10 cellular contexts compared by ENCODE assay signal in the genomic region with DNA sequence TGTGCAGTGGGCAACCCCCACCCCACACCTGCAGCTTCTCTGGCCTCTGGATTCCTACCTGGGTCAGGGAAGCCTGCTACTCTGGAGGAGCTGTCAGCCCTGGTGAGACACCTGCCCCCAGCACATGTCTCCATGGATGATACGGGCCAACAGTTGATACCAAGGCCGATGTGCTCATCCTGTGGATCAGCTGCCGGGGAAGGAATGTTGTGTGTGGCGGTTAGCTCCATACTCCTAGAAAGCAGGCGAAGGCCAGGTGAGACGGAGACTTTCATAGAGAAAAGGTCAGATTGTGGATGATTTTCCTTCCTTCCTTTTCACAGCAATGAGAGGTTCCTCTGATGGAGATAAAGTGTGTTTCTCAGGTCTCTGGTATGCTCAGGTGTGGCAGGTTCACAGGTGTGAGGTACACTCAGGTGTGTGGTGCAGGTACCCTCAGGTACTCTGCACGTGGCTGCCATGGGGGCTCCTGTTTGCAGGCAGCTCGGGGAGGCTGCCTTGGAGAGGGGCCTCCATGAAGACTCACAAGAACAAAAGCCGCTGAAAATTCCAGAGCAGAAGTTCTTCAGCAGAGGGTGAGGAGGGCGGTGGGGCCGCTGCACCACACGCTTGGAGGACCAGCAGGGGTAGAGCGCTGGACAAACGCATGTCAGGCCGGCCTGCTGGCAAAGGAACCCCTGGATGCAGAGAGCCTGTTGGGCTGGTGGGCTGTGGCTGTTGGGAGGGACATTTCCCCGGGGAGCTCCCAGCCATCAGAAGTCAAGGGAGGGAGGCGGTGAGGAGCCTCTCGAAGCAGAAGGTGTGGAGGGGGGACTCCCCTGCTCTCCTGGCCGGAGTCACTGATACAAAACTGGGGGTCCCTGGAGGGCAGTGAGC. TPM values are rescaled to one million over a fixed set of nuclear protein-coding genes. Genes with fewer than 3 reads are reported as not detected.
A peak's percentile ranks its signal among the peaks of the same experiment; 100 is the strongest.
DNase-seq lines count a peak whose midpoint lies in the region; ATAC-seq and TF ChIP-seq lines count a peak whose summit lies in the region.
"Had no signal": no experiment of that assay in that cellular context is flagged by ENCODE, and none has a peak within 500 bp of the region (broad histone marks: within the 10 kb centered on the region; RNA-seq: fewer than 3 reads in every experiment).

No MANE protein-coding gene starts in this region.

- no peak overlapping the region for H4K8ac ChIP-seq in IMR-90 (ENCODE audit: low read depth in 2 of 2, low read length in 2 of 2)

- H3K4me1 Mint-ChIP-seq in stimulated activated naive B cell treated with anti-CD40 and anti-IgM and Interleukin-4, amounts not matched to agents 10 μg/mL and 1 μg/mL and 100 μg/mL, for 72 hours, result peaks cover 36 to 52% of the 10 kb centered on the region in 2 donors

- no peak overlapping the region for H4K91ac ChIP-seq in IMR-90 (ENCODE audit: insufficient read depth, low read depth, low read length)

- H3K27ac ChIP-seq in HEK293 (ENCODE audit: extremely low read depth, low read depth, low read length) (no peak overlapping the region), IMR-90 (ENCODE audit: insufficient read depth, low read length) (no peak overlapping the region)

- peak overlapping the region; percentile 68 for H2AFZ ChIP-seq in IMR-90 (replicated peaks; ENCODE audit: low read length, poor library complexity)
- H2AFZ ChIP-seq: GM23338 had no signal

- H2AK9ac ChIP-seq in IMR-90 (replicated peaks; ENCODE audit: low read depth, low read length, poor library complexity), result peak overlapping the region; percentile 95

- H3K4ac ChIP-seq in IMR-90 (ENCODE audit: low read depth, low read length), result no peak overlapping the region

- H3K4me3 ChIP-seq in HEK293 (ENCODE audit: low read depth, low read length) (no peak overlapping the region), IMR-90 (ENCODE audit: insufficient read depth, low read depth, low read length) (no peak overlapping the region)
- H3K4me3 ChIP-seq: GM23338, K562 had no signal

- TF ChIP-seq CTCF in HEK293 (tag by site-specific recombination; IDR thresholded peaks at IDR 0.05) (no peak), IMR-90 (conservative IDR thresholded peaks at IDR 0.05; ENCODE audit: low read depth, low read length) (no peak)

- H4K20me1 ChIP-seq in IMR-90 (ENCODE audit: insufficient read depth, low read length), result peaks cover 45% of the 10 kb centered on the region

- dilution Hi-C loops in IMR-90 (cut with HindIII; ENCODE audit: low sequenced_read_pairs, unreplicated experiment), result no loop called here

- peaks cover 9% of the 10 kb centered on the region for H3K4me1 ChIP-seq in HEK293 (ENCODE audit: control insufficient read depth, insufficient read depth, low read length)
- peaks cover 14% of the 10 kb centered on the region for H3K4me1 ChIP-seq in IMR-90 (ENCODE audit: control insufficient read depth, insufficient read depth, low read length)

- no peak overlapping the region for H2BK20ac ChIP-seq in IMR-90 (ENCODE audit: low read depth, low read length)

- peaks cover under 1 to 66% of the 10 kb centered on the region in 2 experiments; a peak in 3 of 4 replicates for H3K79me1 ChIP-seq in IMR-90 (ENCODE audit: low read depth in 1 of 2, low read length in 2 of 2)

- no peak overlapping the region for H3K4me2 ChIP-seq in IMR-90 (ENCODE audit: low read depth, low read length)
- H3K4me2 ChIP-seq: GM23338 had no signal

- peak overlapping the region; percentile 88 for H3K27ac Mint-ChIP-seq in stimulated activated naive B cell treated with anti-CD40 and anti-IgM and Interleukin-4, amounts not matched to agents 10 μg/mL and 1 μg/mL and 100 μg/mL, for 72 hours
- H3K27ac Mint-ChIP-seq: activated T-cell treated with anti-CD3 and anti-CD28 coated beads, Interleukin-2, amount 50 U/mL, for 72 hours; GM23338 had no signal

- no peaks in the 10 kb centered on the region for H3K9me3 Mint-ChIP-seq in stimulated activated naive B cell treated with anti-CD40 and anti-IgM and Interleukin-4, amounts not matched to agents 10 μg/mL and 1 μg/mL and 100 μg/mL, for 72 hours
- H3K9me3 Mint-ChIP-seq: activated T-cell treated with anti-CD3 and anti-CD28 coated beads, Interleukin-2, amount 50 U/mL, for 72 hours; GM23338 had no signal

- H2BK15ac ChIP-seq in IMR-90 (ENCODE audit: low read depth, low read length), result no peak overlapping the region

- H3K9ac ChIP-seq in IMR-90 (ENCODE audit: low read depth, low read length), result no peak overlapping the region

- ATAC-seq in GM19023 (IDR thresholded peaks at IDR 0.05; ENCODE audit: unreplicated experiment), result peak; percentile 13
- no peak for ATAC-seq in IMR-90 (ENCODE audit: low read depth)
- peak; percentile 8 to 33 for ATAC-seq in stimulated activated naive B cell treated with anti-CD40 and anti-IgM and Interleukin-4, amounts not matched to agents 10 μg/mL and 1 μg/mL and 100 μg/mL, for 72 hours (replicated peaks)

- in situ Hi-C loops in IMR-90 (cut with MboI; ENCODE audit: low sequenced_read_pairs), result no loop called here

- TF ChIP-seq RAD21 in IMR-90 (IDR thresholded peaks at IDR 0.05; ENCODE audit: low read length), result no peak

- no peak overlapping the region for H4K5ac ChIP-seq in IMR-90 (ENCODE audit: low read depth, low read length)

- H3K36me3 ChIP-seq in HEK293 (ENCODE audit: control insufficient read depth in 2 of 2, insufficient read depth in 1 of 2, low read length in 2 of 2) (peaks cover 0 to 21% of the 10 kb centered on the region in 2 experiments; a peak in 2 of 3 replicates), IMR-90 (ENCODE audit: control insufficient read depth, insufficient read depth, low read length) (peaks cover 30% of the 10 kb centered on the region)

- peaks cover 3% of the 10 kb centered on the region; the same call in 1 of the 2 replicates for H3K9me1 ChIP-seq in IMR-90 (ENCODE audit: insufficient read depth, low read length)

- 87% methylated on average over 11 of the region's 19 CpGs; no CpG with 5 or more reads in 1 of the 2 experiments for WGBS in IMR-90 (ENCODE audit: extremely low coverage in 2 of 2, insufficient read length in 1 of 2), 2 experiments

- H2BK5ac ChIP-seq in IMR-90 (ENCODE audit: low read depth, low read length, poor library complexity, severe bottlenecking), result no peak overlapping the region

- POLR2A ChIA-PET in HEK293 (lab: Yijun Ruan, JAX), result interaction anchor here (1.1 to 2.4 kb wide), 9 partner anchors 28 to 156 kb away, joined by 3 to 12 read pairs (median 4); a partner anchor contains a TSS
- POLR2A ChIA-PET in IMR-90 (lab: Charles Lee; ENCODE audit: unreplicated experiment), result no interaction called here

- peak overlapping the region; percentile 43; the same call in 1 of the 2 replicates for H2AK5ac ChIP-seq in IMR-90 (ENCODE audit: low read depth, low read length)

- H3K9me3 ChIP-seq in HEK293 (ENCODE audit: control insufficient read depth, insufficient read depth, low read depth, low read length), result no peaks in the 10 kb centered on the region
- H3K9me3 ChIP-seq in IMR-90 (ENCODE audit: control insufficient read depth, insufficient read depth, low read length), result no peaks in the 10 kb centered on the region

- CTCF ChIA-PET in HEK293 (lab: Yijun Ruan, JAX), result interaction anchor here (0.6 to 6.3 kb wide), 41 partner anchors 9 to 1152 kb away, joined by 3 to 137 read pairs (median 3); no protein-coding TSS in a partner anchor
- CTCF ChIA-PET in IMR-90 (lab: Yijun Ruan, JAX), result interaction anchor here (0.6 to 1.3 kb wide), 2 partner anchors 130 to 838 kb away, joined by 3 to 5 read pairs; no protein-coding TSS in a partner anchor

- H2BK120ac ChIP-seq in IMR-90 (ENCODE audit: low read depth, low read length), result no peak overlapping the region

- intact Hi-C loops in IMR-90 (cut with micrococcal nuclease), result loop anchor here (1.0 to 10.0 kb wide), 3 partner anchors 120 to 588 kb away; a partner anchor contains a TSS

- no peak for TF ChIP-seq POLR2A in IMR-90 (IDR thresholded peaks at IDR 0.05; ENCODE audit: low read depth, low read length)

- BruUV-seq in IMR-90 (replicated peaks; lab: Mats Ljungman, UMichigan), result no TSS peak

- no peaks in the 10 kb centered on the region for H3K27me3 ChIP-seq in IMR-90 (ENCODE audit: control insufficient read depth, insufficient read depth, low read length)

- DNase-seq in IMR-90 (no peak), MV-4-11 (lab: John Stamatoyannopoulos, UW) (no peak), occipital lobe (lab: John Stamatoyannopoulos, UW) (no peak)
- DNase-seq in stimulated activated naive B cell treated with anti-CD40 and anti-IgM and Interleukin-4, amounts not matched to agents 10 μg/mL and 1 μg/mL and 100 μg/mL, for 72 hours, result no peak
- no peak for DNase-seq in stimulated activated CD4-positive, alpha-beta T cell treated with anti-CD3 and anti-CD28 coated beads, Interleukin-4, amount 100 ng/mL, for 24 hours

- H3K23ac ChIP-seq in IMR-90 (ENCODE audit: low read depth, low read length), result no peak overlapping the region

- no peak overlapping the region for H3K56ac ChIP-seq in IMR-90 (ENCODE audit: extremely low read depth, insufficient read depth, low read length)

- H3K18ac ChIP-seq in IMR-90 (ENCODE audit: low read depth, low read length), result no peak overlapping the region

- no peak overlapping the region for H3K14ac ChIP-seq in IMR-90 (replicated peaks; ENCODE audit: low read depth, low read length)

- peaks cover 50 to 52% of the 10 kb centered on the region in 2 donors for H3K36me3 Mint-ChIP-seq in stimulated activated naive B cell treated with anti-CD40 and anti-IgM and Interleukin-4, amounts not matched to agents 10 μg/mL and 1 μg/mL and 100 μg/mL, for 72 hours

- H3K27me3 Mint-ChIP-seq in stimulated activated naive B cell treated with anti-CD40 and anti-IgM and Interleukin-4, amounts not matched to agents 10 μg/mL and 1 μg/mL and 100 μg/mL, for 72 hours, result peaks cover 13 to 18% of the 10 kb centered on the region in 2 donors

- peak overlapping the region; percentile 35 to 68 for H3K4me3 Mint-ChIP-seq in stimulated activated naive B cell treated with anti-CD40 and anti-IgM and Interleukin-4, amounts not matched to agents 10 μg/mL and 1 μg/mL and 100 μg/mL, for 72 hours
- H3K4me3 Mint-ChIP-seq: GM23338 had no signal

TF ChIP-seq in HEK293, 187 proteins besides CTCF, POLR2A, EP300 and RAD21 (continues in another document):
- 0 out of 2 replicates have a peak, but pooled peaks have one; percentile 28 for TF ChIP-seq ZNF394 (tag by site-specific recombination; IDR thresholded peaks at IDR 0.05; ENCODE audit: borderline replicate concordance)

TF ChIP-seq in IMR-90, 13 proteins besides CTCF, POLR2A, EP300 and RAD21 (continues in another document):
- TF ChIP-seq RFX5 (IDR thresholded peaks at IDR 0.05; ENCODE audit: low read depth, low read length), result no peak
- TF ChIP-seq NFE2L2 (IDR thresholded peaks at IDR 0.05; ENCODE audit: low read depth, low read length), result no peak
- TF ChIP-seq MAZ (IDR thresholded peaks at IDR 0.05; ENCODE audit: borderline replicate concordance, low read depth, low read length), result no peak

RNA-seq across cellular contexts. Expression of a gene that starts 5.1 kb away (rescaled TPM):
- 15.6 and 16.7 TPM in 2 replicates for total RNA-seq in IMR-90 (2012; rRNA removed)
- polyA plus RNA-seq in IMR-90 (2012; rRNA removed), result 36.1 and 37.1 TPM in 2 replicates
- 24.9 and 33.9 TPM in 2 replicates for polyA plus RNA-seq in IMR-90 (2012; cell fraction: cytosol; rRNA removed)
- polyA plus RNA-seq in IMR-90 (2012; cell fraction: nucleus; rRNA removed; ENCODE audit: low replicate concordance), result 77.0 and 141 TPM in 2 replicates
- 1.4 TPM for total RNA-seq in occipital lobe

RNA-seq across cellular contexts. Expression of a gene that starts 45.0 kb away (rescaled TPM):
- total RNA-seq in IMR-90 (2012; rRNA removed) (158 and 168 TPM in 2 replicates), occipital lobe (63.9 TPM)
- 198 and 212 TPM in 2 replicates for polyA plus RNA-seq in IMR-90 (2012; rRNA removed)
- polyA plus RNA-seq in IMR-90 (2012; cell fraction: cytosol; rRNA removed), result 189 and 290 TPM in 2 replicates
- 198 and 241 TPM in 2 replicates for polyA plus RNA-seq in IMR-90 (2012; cell fraction: nucleus; rRNA removed; ENCODE audit: low replicate concordance)
